Comparison of ENCODE assay signal across 1 cellular context in the genomic region with DNA sequence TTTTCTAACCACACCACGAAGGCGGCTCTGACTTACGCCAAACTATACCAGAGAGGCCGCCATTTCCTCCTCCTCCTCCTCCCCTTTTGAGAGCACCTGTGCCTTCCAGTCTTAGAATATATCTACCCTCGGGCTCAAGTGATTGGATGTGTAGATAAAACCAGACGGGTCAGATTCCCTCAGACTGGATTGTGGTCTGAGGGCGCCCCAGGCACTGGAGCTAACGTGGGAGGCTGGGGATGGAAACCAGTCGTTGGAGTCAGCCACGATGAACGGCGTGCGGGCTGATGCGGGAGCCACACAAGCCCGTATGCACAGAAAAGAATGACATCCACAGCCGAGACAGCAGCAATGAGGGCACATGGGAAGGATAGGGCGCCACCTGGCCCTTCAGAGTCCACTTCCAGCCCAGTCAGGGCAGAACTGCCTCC.
A peak's percentile ranks its signal among the peaks of the same experiment; 100 is the strongest.
TF ChIP-seq lines count a peak whose summit lies in the region.

No MANE protein-coding gene starts in this region.

TF ChIP-seq in K562, 482 proteins besides CTCF, POLR2A, EP300 and RAD21:
- TF ChIP-seq, protein P1, sequence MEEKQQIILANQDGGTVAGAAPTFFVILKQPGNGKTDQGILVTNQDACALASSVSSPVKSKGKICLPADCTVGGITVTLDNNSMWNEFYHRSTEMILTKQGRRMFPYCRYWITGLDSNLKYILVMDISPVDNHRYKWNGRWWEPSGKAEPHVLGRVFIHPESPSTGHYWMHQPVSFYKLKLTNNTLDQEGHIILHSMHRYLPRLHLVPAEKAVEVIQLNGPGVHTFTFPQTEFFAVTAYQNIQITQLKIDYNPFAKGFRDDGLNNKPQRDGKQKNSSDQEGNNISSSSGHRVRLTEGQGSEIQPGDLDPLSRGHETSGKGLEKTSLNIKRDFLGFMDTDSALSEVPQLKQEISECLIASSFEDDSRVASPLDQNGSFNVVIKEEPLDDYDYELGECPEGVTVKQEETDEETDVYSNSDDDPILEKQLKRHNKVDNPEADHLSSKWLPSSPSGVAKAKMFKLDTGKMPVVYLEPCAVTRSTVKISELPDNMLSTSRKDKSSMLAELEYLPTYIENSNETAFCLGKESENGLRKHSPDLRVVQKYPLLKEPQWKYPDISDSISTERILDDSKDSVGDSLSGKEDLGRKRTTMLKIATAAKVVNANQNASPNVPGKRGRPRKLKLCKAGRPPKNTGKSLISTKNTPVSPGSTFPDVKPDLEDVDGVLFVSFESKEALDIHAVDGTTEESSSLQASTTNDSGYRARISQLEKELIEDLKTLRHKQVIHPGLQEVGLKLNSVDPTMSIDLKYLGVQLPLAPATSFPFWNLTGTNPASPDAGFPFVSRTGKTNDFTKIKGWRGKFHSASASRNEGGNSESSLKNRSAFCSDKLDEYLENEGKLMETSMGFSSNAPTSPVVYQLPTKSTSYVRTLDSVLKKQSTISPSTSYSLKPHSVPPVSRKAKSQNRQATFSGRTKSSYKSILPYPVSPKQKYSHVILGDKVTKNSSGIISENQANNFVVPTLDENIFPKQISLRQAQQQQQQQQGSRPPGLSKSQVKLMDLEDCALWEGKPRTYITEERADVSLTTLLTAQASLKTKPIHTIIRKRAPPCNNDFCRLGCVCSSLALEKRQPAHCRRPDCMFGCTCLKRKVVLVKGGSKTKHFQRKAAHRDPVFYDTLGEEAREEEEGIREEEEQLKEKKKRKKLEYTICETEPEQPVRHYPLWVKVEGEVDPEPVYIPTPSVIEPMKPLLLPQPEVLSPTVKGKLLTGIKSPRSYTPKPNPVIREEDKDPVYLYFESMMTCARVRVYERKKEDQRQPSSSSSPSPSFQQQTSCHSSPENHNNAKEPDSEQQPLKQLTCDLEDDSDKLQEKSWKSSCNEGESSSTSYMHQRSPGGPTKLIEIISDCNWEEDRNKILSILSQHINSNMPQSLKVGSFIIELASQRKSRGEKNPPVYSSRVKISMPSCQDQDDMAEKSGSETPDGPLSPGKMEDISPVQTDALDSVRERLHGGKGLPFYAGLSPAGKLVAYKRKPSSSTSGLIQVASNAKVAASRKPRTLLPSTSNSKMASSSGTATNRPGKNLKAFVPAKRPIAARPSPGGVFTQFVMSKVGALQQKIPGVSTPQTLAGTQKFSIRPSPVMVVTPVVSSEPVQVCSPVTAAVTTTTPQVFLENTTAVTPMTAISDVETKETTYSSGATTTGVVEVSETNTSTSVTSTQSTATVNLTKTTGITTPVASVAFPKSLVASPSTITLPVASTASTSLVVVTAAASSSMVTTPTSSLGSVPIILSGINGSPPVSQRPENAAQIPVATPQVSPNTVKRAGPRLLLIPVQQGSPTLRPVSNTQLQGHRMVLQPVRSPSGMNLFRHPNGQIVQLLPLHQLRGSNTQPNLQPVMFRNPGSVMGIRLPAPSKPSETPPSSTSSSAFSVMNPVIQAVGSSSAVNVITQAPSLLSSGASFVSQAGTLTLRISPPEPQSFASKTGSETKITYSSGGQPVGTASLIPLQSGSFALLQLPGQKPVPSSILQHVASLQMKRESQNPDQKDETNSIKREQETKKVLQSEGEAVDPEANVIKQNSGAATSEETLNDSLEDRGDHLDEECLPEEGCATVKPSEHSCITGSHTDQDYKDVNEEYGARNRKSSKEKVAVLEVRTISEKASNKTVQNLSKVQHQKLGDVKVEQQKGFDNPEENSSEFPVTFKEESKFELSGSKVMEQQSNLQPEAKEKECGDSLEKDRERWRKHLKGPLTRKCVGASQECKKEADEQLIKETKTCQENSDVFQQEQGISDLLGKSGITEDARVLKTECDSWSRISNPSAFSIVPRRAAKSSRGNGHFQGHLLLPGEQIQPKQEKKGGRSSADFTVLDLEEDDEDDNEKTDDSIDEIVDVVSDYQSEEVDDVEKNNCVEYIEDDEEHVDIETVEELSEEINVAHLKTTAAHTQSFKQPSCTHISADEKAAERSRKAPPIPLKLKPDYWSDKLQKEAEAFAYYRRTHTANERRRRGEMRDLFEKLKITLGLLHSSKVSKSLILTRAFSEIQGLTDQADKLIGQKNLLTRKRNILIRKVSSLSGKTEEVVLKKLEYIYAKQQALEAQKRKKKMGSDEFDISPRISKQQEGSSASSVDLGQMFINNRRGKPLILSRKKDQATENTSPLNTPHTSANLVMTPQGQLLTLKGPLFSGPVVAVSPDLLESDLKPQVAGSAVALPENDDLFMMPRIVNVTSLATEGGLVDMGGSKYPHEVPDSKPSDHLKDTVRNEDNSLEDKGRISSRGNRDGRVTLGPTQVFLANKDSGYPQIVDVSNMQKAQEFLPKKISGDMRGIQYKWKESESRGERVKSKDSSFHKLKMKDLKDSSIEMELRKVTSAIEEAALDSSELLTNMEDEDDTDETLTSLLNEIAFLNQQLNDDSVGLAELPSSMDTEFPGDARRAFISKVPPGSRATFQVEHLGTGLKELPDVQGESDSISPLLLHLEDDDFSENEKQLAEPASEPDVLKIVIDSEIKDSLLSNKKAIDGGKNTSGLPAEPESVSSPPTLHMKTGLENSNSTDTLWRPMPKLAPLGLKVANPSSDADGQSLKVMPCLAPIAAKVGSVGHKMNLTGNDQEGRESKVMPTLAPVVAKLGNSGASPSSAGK (IDR thresholded peaks at IDR 0.05), result no peak
- TF ChIP-seq CBFB (CRISPR knock-in tag; IDR thresholded peaks at IDR 0.05) (no peak), CBX5 (IDR thresholded peaks at IDR 0.05; ENCODE audit: borderline replicate concordance, low read depth) (no peak), NONO (IDR thresholded peaks at IDR 0.05; ENCODE audit: low read depth in 2 of 2, low read length in 1 of 2) (no peak), FOXK1 (CRISPR knock-in tag; IDR thresholded peaks at IDR 0.05; ENCODE audit: borderline replicate concordance) (no peak), ZNF766 (CRISPR knock-in tag; conservative IDR thresholded peaks at IDR 0.05) (no peak), POLR3A (IDR thresholded peaks at IDR 0.05; ENCODE audit: borderline replicate concordance, extremely low read depth, insufficient read depth, insufficient read length) (no peak), BCOR (IDR thresholded peaks at IDR 0.05) (no peak), L3MBTL2 (IDR thresholded peaks at IDR 0.05) (0 out of 2 replicates have a peak, but pooled peaks have one; percentile 26), ZNF77 (CRISPR knock-in tag; IDR thresholded peaks at IDR 0.05) (no peak), YY1 (IDR thresholded peaks at IDR 0.05; ENCODE audit: borderline replicate concordance in 1 of 3, control insufficient read depth in 1 of 3, extremely low read depth in 1 of 3, insufficient read depth in 3 of 3, insufficient read length in 1 of 3, insufficient replicate concordance in 2 of 3, low read depth in 1 of 3, low read length in 2 of 3) (peak in 1 of 3 experiments; percentile 65), CREB1 (IDR thresholded peaks at IDR 0.05) (no peak), CREB1 (CRISPR knock-in tag; IDR thresholded peaks at IDR 0.05) (no peak), DNMT1 (IDR thresholded peaks at IDR 0.05) (no peak), HLTF (IDR thresholded peaks at IDR 0.05) (no peak), ELF1 (tag; IDR thresholded peaks at IDR 0.05) (no peak), MAFG (tag; conservative IDR thresholded peaks at IDR 0.05) (no peak), ZFP36 (IDR thresholded peaks at IDR 0.05; ENCODE audit: low read depth, low read length, partially characterized antibody) (peak; percentile 40), NRF1 (conservative IDR thresholded peaks at IDR 0.05 in 1 of 2, IDR thresholded peaks at IDR 0.05 in 1 of 2) (no peak), PHF8 (IDR thresholded peaks at IDR 0.05; ENCODE audit: borderline replicate concordance, low read length) (no peak), CTBP1 (IDR thresholded peaks at IDR 0.05; ENCODE audit: borderline replicate concordance) (peak; percentile 48; the same call in 1 of the 2 replicates), ZNF263 (CRISPR knock-in tag; IDR thresholded peaks at IDR 0.05; ENCODE audit: borderline replicate concordance) (peak; percentile 96), KLF6 (CRISPR knock-in tag; IDR thresholded peaks at IDR 0.05; ENCODE audit: borderline replicate concordance) (no peak), MYC (IDR thresholded peaks at IDR 0.05; ENCODE audit: low read depth, low read length) (peak; percentile 64), MYC (CRISPR knock-in tag; IDR thresholded peaks at IDR 0.05; ENCODE audit: borderline replicate concordance, low read depth) (no peak)
- TF ChIP-seq, protein P2, sequence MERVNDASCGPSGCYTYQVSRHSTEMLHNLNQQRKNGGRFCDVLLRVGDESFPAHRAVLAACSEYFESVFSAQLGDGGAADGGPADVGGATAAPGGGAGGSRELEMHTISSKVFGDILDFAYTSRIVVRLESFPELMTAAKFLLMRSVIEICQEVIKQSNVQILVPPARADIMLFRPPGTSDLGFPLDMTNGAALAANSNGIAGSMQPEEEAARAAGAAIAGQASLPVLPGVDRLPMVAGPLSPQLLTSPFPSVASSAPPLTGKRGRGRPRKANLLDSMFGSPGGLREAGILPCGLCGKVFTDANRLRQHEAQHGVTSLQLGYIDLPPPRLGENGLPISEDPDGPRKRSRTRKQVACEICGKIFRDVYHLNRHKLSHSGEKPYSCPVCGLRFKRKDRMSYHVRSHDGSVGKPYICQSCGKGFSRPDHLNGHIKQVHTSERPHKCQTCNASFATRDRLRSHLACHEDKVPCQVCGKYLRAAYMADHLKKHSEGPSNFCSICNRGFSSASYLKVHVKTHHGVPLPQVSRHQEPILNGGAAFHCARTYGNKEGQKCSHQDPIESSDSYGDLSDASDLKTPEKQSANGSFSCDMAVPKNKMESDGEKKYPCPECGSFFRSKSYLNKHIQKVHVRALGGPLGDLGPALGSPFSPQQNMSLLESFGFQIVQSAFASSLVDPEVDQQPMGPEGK (CRISPR knock-in tag; IDR thresholded peaks at IDR 0.05; ENCODE audit: borderline replicate concordance), result no peak
- TF ChIP-seq, protein P3, sequence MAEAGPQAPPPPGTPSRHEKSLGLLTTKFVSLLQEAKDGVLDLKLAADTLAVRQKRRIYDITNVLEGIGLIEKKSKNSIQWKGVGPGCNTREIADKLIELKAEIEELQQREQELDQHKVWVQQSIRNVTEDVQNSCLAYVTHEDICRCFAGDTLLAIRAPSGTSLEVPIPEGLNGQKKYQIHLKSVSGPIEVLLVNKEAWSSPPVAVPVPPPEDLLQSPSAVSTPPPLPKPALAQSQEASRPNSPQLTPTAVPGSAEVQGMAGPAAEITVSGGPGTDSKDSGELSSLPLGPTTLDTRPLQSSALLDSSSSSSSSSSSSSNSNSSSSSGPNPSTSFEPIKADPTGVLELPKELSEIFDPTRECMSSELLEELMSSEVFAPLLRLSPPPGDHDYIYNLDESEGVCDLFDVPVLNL (CRISPR knock-in tag; IDR thresholded peaks at IDR 0.05; ENCODE audit: low read depth), result no peak
